ENCODE assay signal across 14 cellular contexts in the genomic region with DNA sequence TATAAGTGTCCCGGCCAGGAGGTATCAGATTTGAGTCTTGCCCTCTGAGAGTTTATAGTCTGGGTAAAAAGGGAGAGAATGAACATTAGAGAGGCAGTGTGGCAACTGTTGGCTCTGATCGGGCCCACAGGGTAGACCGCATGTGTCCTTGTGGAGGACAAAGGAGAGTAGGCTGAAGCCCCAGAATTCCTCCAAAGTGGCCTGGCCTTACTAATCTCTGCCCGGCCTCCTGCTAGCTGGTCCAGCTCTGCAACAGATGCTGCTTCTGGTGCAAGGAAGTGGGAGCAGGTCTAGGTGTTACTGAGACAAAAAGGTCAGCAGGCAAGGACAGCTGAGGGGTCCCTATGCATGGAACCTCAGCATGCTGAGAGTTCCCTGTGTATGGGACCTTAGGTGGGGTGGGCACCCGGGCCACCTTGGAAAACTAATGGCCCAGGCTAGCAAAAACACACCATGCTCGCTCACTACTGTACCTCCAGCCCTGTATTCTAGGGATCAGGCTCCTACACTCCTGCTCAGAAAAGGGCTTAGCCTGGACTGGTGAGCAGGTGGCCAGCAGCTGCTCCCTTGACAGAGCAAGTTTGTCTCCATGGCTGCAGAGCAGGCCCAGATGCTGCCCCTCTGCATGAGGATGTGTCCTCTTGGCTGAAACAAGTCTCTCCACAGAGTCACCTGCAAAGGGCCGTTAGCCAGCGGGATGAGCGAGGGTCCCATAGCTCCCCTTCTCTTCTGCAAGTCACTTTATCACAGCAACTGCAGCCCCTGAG. TPM values are rescaled to one million over a fixed set of nuclear protein-coding genes. Genes with fewer than 3 reads are reported as not detected.
DNase-seq lines count a peak whose midpoint lies in the region; ATAC-seq, FAIRE-seq and TF ChIP-seq lines count a peak whose summit lies in the region.
"Had no signal": no experiment of that assay in that cellular context is flagged by ENCODE, and none has a peak within 500 bp of the region (broad histone marks: within the 10 kb centered on the region; RNA-seq: fewer than 3 reads in every experiment).

No MANE protein-coding gene starts in this region.

- H3K4me1 Mint-ChIP-seq in glutamatergic neuron (ENCODE audit: low read depth, unreplicated experiment) = peaks cover 28% of the 10 kb centered on the region
- H3K4me1 Mint-ChIP-seq in activated CD8-positive, alpha-beta memory T cell treated with anti-CD3 and anti-CD28 coated beads, Interleukin-2, amount 10 ng/mL, durations not matched to agents 7 days and 5 days = peaks cover 24% of the 10 kb centered on the region

- H3K36me3 Mint-ChIP-seq in glutamatergic neuron (ENCODE audit: unreplicated experiment) = no peaks in the 10 kb centered on the region
- no peaks in the 10 kb centered on the region for H3K36me3 Mint-ChIP-seq in activated CD8-positive, alpha-beta memory T cell treated with anti-CD3 and anti-CD28 coated beads, Interleukin-2, amount 10 ng/mL, durations not matched to agents 7 days and 5 days

- H3K27ac Mint-ChIP-seq in glutamatergic neuron (ENCODE audit: unreplicated experiment) = peak overlapping the region; percentile 93
- no peak overlapping the region for H3K27ac Mint-ChIP-seq in activated CD8-positive, alpha-beta memory T cell treated with anti-CD3 and anti-CD28 coated beads, Interleukin-2, amount 10 ng/mL, durations not matched to agents 7 days and 5 days

- H4K20me1 ChIP-seq in BLaER1 = no peaks in the 10 kb centered on the region

- CTCF ChIA-PET in activated CD8-positive, alpha-beta memory T cell treated with anti-CD3 and anti-CD28 coated beads, Interleukin-2, amount 10 ng/mL, durations not matched to agents 7 days and 5 days (lab: Charles Lee) = no interaction called here

- peaks cover 17% of the 10 kb centered on the region for H3K9me3 Mint-ChIP-seq in glutamatergic neuron (ENCODE audit: unreplicated experiment)
- H3K9me3 Mint-ChIP-seq in activated CD8-positive, alpha-beta memory T cell treated with anti-CD3 and anti-CD28 coated beads, Interleukin-2, amount 10 ng/mL, durations not matched to agents 7 days and 5 days (ENCODE audit: low read depth) = no peaks in the 10 kb centered on the region

- no peak for TF ChIP-seq CTCF in glutamatergic neuron (IDR thresholded peaks at IDR 0.05; ENCODE audit: partially characterized antibody, unreplicated experiment)
- no peak for TF ChIP-seq CTCF in mucosa of descending colon (IDR thresholded peaks at IDR 0.05)

- H3K27me3 Mint-ChIP-seq in glutamatergic neuron (ENCODE audit: unreplicated experiment) = peaks cover 16% of the 10 kb centered on the region
- peaks cover 40% of the 10 kb centered on the region for H3K27me3 Mint-ChIP-seq in activated CD8-positive, alpha-beta memory T cell treated with anti-CD3 and anti-CD28 coated beads, Interleukin-2, amount 10 ng/mL, durations not matched to agents 7 days and 5 days

- FAIRE-seq in GM12891 (lab: Jason Lieb, UNC) = no peak
- FAIRE-seq: endometrium, keratinocyte had no signal

- peak overlapping the region; percentile 77 for H3K4me2 ChIP-seq in BLaER1

- intact Hi-C loops in mucosa of descending colon (cut with DNase I, micrococcal nuclease) = no loop called here

- no peaks in the 10 kb centered on the region for H3K36me3 ChIP-seq in BLaER1
- no peaks in the 10 kb centered on the region for H3K36me3 ChIP-seq in effector memory CD4-positive, alpha-beta T cell (ENCODE audit: control insufficient read depth, insufficient read depth, low read length)
- no peaks in the 10 kb centered on the region for H3K36me3 ChIP-seq in mucosa of descending colon (ENCODE audit: low read depth)
- H3K36me3 ChIP-seq: thoracic aorta had no signal

- peaks cover 70% of the 10 kb centered on the region for H3K4me1 ChIP-seq in BLaER1
- peaks cover 13% of the 10 kb centered on the region for H3K4me1 ChIP-seq in effector memory CD4-positive, alpha-beta T cell (ENCODE audit: control insufficient read depth, insufficient read depth, low read length, poor library complexity, severe bottlenecking)
- no peaks in the 10 kb centered on the region for H3K4me1 ChIP-seq in mucosa of descending colon (ENCODE audit: low read depth)
- H3K4me1 ChIP-seq: psoas muscle had no signal

- peak overlapping the region; percentile 14 for H3K4me3 Mint-ChIP-seq in glutamatergic neuron (ENCODE audit: unreplicated experiment)
- H3K4me3 Mint-ChIP-seq in activated CD8-positive, alpha-beta memory T cell treated with anti-CD3 and anti-CD28 coated beads, Interleukin-2, amount 10 ng/mL, durations not matched to agents 7 days and 5 days = no peak overlapping the region

- no peaks in the 10 kb centered on the region for H3K27me3 ChIP-seq in BLaER1
- H3K27me3 ChIP-seq in effector memory CD4-positive, alpha-beta T cell (replicated peaks; ENCODE audit: control insufficient read depth, insufficient read depth, low read length, poor library complexity, severe bottlenecking) = no peaks in the 10 kb centered on the region

- H3K9me3 ChIP-seq in BLaER1 (no peaks in the 10 kb centered on the region), mucosa of descending colon (no peaks in the 10 kb centered on the region)
- H3K9me3 ChIP-seq in effector memory CD4-positive, alpha-beta T cell (ENCODE audit: control insufficient read depth, low read length) = no peaks in the 10 kb centered on the region
- H3K9me3 ChIP-seq: psoas muscle, thoracic aorta had no signal

- no peak for ATAC-seq in activated CD8-positive, alpha-beta memory T cell treated with anti-CD3 and anti-CD28 coated beads, Interleukin-2, amount 10 ng/mL, durations not matched to agents 7 days and 5 days
- no peak for ATAC-seq in GM21786 (IDR thresholded peaks at IDR 0.05; ENCODE audit: unreplicated experiment)
- ATAC-seq in mucosa of descending colon = no peak
- ATAC-seq: psoas muscle had no signal

- TF ChIP-seq POLR2A in GM12891 (IDR thresholded peaks at IDR 0.05; ENCODE audit: low read depth, low read length) = no peak

- H3K9ac ChIP-seq in BLaER1 = peak overlapping the region; percentile 65

- peak overlapping the region; percentile 78 for H3K27ac ChIP-seq in BLaER1
- H3K27ac ChIP-seq in effector memory CD4-positive, alpha-beta T cell (ENCODE audit: insufficient read depth, low read length, poor library complexity, severe bottlenecking) = no peak overlapping the region
- H3K27ac ChIP-seq: psoas muscle, thoracic aorta had no signal

- H3K4me3 ChIP-seq in BLaER1 (no peak overlapping the region), mucosa of descending colon (no peak overlapping the region)
- no peak overlapping the region for H3K4me3 ChIP-seq in effector memory CD4-positive, alpha-beta T cell (ENCODE audit: insufficient read depth, low read depth, low read length, poor library complexity, severe bottlenecking)
- H3K4me3 ChIP-seq: psoas muscle, thoracic aorta had no signal

- DNase-seq in GM12891 (ENCODE audit: insufficient read length, low spot score) (no peak), NCI-H82 treated with DMSO at 0.1 percent for 48 hours (lab: John Stamatoyannopoulos, UW; ENCODE audit: unreplicated experiment) (peak; percentile 83), glutamatergic neuron (peak; percentile 72), mucosa of descending colon (no peak)
- DNase-seq in activated CD8-positive, alpha-beta memory T cell treated with anti-CD3 and anti-CD28 coated beads, Interleukin-2, amount 10 ng/mL, durations not matched to agents 7 days and 5 days = no peak
- no peak for DNase-seq in effector memory CD4-positive, alpha-beta T cell
- DNase-seq: activated naive CD4-positive, alpha-beta T cell treated with anti-CD3 and anti-CD28 coated beads, Interleukin-2, amount 50 U/mL, for 16 hours; psoas muscle had no signal

TF ChIP-seq in GM12891, 5 proteins besides CTCF, POLR2A, EP300 and RAD21:
- TF ChIP-seq PAX5 (IDR thresholded peaks at IDR 0.05; ENCODE audit: insufficient read depth, low read length, severe bottlenecking) = no peak
- no peak for TF ChIP-seq TAF1 (IDR thresholded peaks at IDR 0.05; ENCODE audit: low read depth, low read length)
- no peak for TF ChIP-seq POU2F2 (IDR thresholded peaks at IDR 0.05; ENCODE audit: low read depth, low read length)
- TF ChIP-seq POLR2AphosphoS5 (IDR thresholded peaks at IDR 0.05; ENCODE audit: low read depth, low read length) = no peak
- peak; percentile 2; the same call in 1 of the 2 replicates for TF ChIP-seq SPI1 (IDR thresholded peaks at IDR 0.05; ENCODE audit: low read depth, low read length)

RNA-seq across cellular contexts. Expression of a gene that starts 30.3 kb away (rescaled TPM):
- 40.3 TPM for polyA plus RNA-seq in GM12891 (2012; ENCODE audit: low read depth, missing spikeins)
- total RNA-seq in glutamatergic neuron (ENCODE audit: unreplicated experiment) = 37.2 TPM
- total RNA-seq in activated CD8-positive, alpha-beta memory T cell treated with anti-CD3 and anti-CD28 coated beads, Interleukin-2, amount 10 ng/mL, durations not matched to agents 7 days and 5 days = 10 to 100 TPM in 1 of 2 experiments, 1 to 10 TPM in 1; 1.8 to 39.9 TPM
- total RNA-seq in mucosa of descending colon = 1 to 10 TPM in 2 of 3 donors, under 1 TPM in 1; 0.61 to 2.3 (median 1.3) TPM

RNA-seq across cellular contexts. Expression of a gene that starts 45.4 kb away (rescaled TPM):
- 2.8 TPM for polyA plus RNA-seq in GM12891 (2012; ENCODE audit: low read depth, missing spikeins)
- total RNA-seq in glutamatergic neuron (ENCODE audit: unreplicated experiment) = 1.3 TPM
- total RNA-seq in activated CD8-positive, alpha-beta memory T cell treated with anti-CD3 and anti-CD28 coated beads, Interleukin-2, amount 10 ng/mL, durations not matched to agents 7 days and 5 days = 10 to 100 TPM in 1 of 2 experiments, 1 to 10 TPM in 1; 6.5 to 10.0 TPM
- total RNA-seq in mucosa of descending colon = 10 to 100 TPM; 14.3 to 23.9 (median 16.3) TPM

RNA-seq across cellular contexts. Expression of a gene that starts 49.9 kb away (rescaled TPM):
- polyA plus RNA-seq in GM12891 (2012; ENCODE audit: low read depth, missing spikeins) = 0.09 TPM
- total RNA-seq in glutamatergic neuron (ENCODE audit: unreplicated experiment) (3.5 TPM), mucosa of descending colon (not detected)
- not detected for total RNA-seq in activated CD8-positive, alpha-beta memory T cell treated with anti-CD3 and anti-CD28 coated beads, Interleukin-2, amount 10 ng/mL, durations not matched to agents 7 days and 5 days
- total RNA-seq: cardiac septum, psoas muscle, thoracic aorta had no signal
- polyA plus RNA-seq: keratinocyte had no signal

Comparison
In these comparisons a context has a peak if more than half of its experiments do, and no peak if none do; other contexts are left out.
1. DNase-seq: peak in NCI-H82 treated with DMSO at 0.1 percent for 48 hours (single experiment) and glutamatergic neuron (single experiment); none in GM12891 (single experiment), activated CD8-positive, alpha-beta memory T cell treated with anti-CD3 and anti-CD28 coated beads, Interleukin-2, amount 10 ng/mL, durations not matched to agents 7 days and 5 days (single experiment), effector memory CD4-positive, alpha-beta T cell (0 of 3) and mucosa of descending colon (0 of 3).